ENCODE assay signal across 8 cellular contexts in the genomic region with DNA sequence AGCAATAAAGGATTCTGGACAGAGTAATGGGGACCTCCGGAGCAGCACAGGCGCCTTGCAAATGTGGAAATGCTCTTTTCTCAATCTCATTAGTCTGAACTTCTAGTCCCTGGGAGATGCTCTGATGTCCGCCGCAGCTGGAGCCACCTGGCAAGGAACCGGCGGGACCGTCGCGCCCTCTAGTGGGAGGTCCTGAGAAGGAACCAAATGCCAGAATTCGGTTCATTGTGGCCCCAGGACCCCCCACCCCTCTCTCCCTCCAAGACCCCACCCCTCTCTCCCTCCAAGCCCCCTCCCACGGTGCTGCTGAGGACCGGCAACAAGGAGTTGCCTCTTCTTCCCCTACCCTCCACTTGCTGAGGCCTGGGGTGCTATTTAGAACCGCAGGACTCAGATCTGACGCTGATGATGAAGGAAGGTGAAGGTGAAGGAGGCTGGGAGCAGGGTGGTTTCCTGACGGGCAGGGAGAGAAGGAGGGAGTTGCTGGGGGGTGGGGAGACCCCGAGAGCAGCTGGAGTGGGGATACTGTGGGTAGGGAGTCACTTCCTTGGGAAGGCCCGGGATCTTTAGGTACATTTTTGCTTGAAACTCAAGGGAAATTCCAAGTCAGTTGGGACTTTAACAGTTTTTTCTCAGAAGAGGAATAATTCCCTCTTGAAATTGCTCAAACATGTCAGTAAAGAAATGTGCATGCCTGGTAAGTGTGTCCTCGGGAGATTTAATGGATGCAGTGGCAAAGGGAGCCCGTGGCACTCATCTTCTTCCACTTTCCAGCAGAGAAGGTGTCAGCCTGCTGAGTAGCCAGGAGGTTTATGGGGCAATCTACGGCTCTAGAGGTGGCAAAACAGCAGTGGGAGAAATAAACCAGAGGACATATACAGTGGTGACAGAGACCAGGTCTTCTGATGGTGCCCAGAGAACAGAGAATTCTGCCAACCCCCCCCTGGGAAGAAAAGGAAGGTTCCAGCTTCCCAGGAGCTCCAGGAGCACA.
DNase-seq lines count a peak whose midpoint lies in the region; ATAC-seq lines count a peak whose summit lies in the region.

No MANE protein-coding gene starts in this region.

- H3K9me3 Mint-ChIP-seq in memory B cell = no peaks in the 10 kb centered on the region

- H3K36me3 Mint-ChIP-seq in memory B cell = no peaks in the 10 kb centered on the region

- H3K27ac Mint-ChIP-seq in memory B cell = peak overlapping the region; percentile 50

- H3K4me3 Mint-ChIP-seq in memory B cell = no peak overlapping the region

- DNase-seq in SIG-M5 treated with dmso at 0.1 percent for 504 hours (lab: John Stamatoyannopoulos, UW; ENCODE audit: unreplicated experiment) (peak; percentile 57), SIG-M5 (lab: John Stamatoyannopoulos, UW) (no peak), NCI-H345 (lab: John Stamatoyannopoulos, UW) (peak; percentile 66), ecto neural progenitor cell (ENCODE audit: low spot score) (peak; percentile 90), memory B cell (ENCODE audit: low spot score in 2 of 2) (peak; percentile 59 to 67)
- peak; percentile 56 to 62 for DNase-seq in activated CD4-positive, alpha-beta T cell treated with anti-CD3 and anti-CD28 coated beads, Interleukin-2, amount 50 U/mL, for 4 hours
- DNase-seq in stimulated activated CD8-positive, alpha-beta memory T cell treated with anti-CD3 and anti-CD28 coated beads, Interleukin-15, amount 100 ng/mL, for 48 hours (ENCODE audit: low read depth in 2 of 2) = peak; percentile 35 to 37

- ATAC-seq in memory B cell (ENCODE audit: low read depth) (no peak), GM21367 (IDR thresholded peaks at IDR 0.05; ENCODE audit: unreplicated experiment) (no peak)

- peaks cover 29% of the 10 kb centered on the region for H3K4me1 Mint-ChIP-seq in memory B cell

- peaks cover 13% of the 10 kb centered on the region for H3K27me3 Mint-ChIP-seq in memory B cell
